ENCODE assay signal across 11 cellular contexts in genomic region chr14:103543140-103543539, GRCh38. TPM values are rescaled to one million over a fixed set of nuclear protein-coding genes. Genes with fewer than 3 reads are reported as not detected.
DNase-seq lines count a peak whose midpoint lies in the region; ATAC-seq and TF ChIP-seq lines count a peak whose summit lies in the region.
"Had no signal": no experiment of that assay in that cellular context is flagged by ENCODE, and none has a peak within 500 bp of the region (broad histone marks: within the 10 kb centered on the region; RNA-seq: fewer than 3 reads in every experiment).

No MANE protein-coding gene starts in this region.

- CTCF ChIA-PET in activated naive CD4-positive, alpha-beta T cell treated with anti-CD3 and anti-CD28 coated beads for 36 hours (lab: Charles Lee): interaction anchor here (2.4 kb wide), 1 partner anchor 24 kb away, joined by 6 read pairs; no protein-coding TSS in a partner anchor

- H3K9ac ChIP-seq in rectal smooth muscle tissue (ENCODE audit: low read length): no peak overlapping the region
- H3K9ac ChIP-seq: KMS-11 had no signal

- H3K4me3 Mint-ChIP-seq in activated naive CD4-positive, alpha-beta T cell treated with anti-CD3 and anti-CD28 coated beads for 36 hours: no peak overlapping the region
- H3K4me3 Mint-ChIP-seq: memory B cell had no signal

- H3K36me3 ChIP-seq in SJCRH30 (no peaks in the 10 kb centered on the region), rectal smooth muscle tissue (ENCODE audit: control insufficient read depth, insufficient read depth, low read length) (no peaks in the 10 kb centered on the region)

- no peaks in the 10 kb centered on the region for H3K9me3 Mint-ChIP-seq in activated naive CD4-positive, alpha-beta T cell treated with anti-CD3 and anti-CD28 coated beads for 36 hours
- H3K9me3 Mint-ChIP-seq: memory B cell had no signal

- H3K27me3 ChIP-seq in SJCRH30: no peaks in the 10 kb centered on the region
- no peaks in the 10 kb centered on the region for H3K27me3 ChIP-seq in right cardiac atrium (ENCODE audit: control insufficient read depth, insufficient read depth)
- H3K27me3 ChIP-seq in rectal smooth muscle tissue (ENCODE audit: control insufficient read depth, insufficient read depth, low read length): no peaks in the 10 kb centered on the region

- H3K4me1 ChIP-seq in SJCRH30 (peaks cover 47% of the 10 kb centered on the region), right cardiac atrium (ENCODE audit: control insufficient read depth, insufficient read depth, low read length) (no peaks in the 10 kb centered on the region), rectal smooth muscle tissue (ENCODE audit: control insufficient read depth, insufficient read depth, low read length) (peaks cover 68% of the 10 kb centered on the region)

- H3K27ac ChIP-seq in C4-2B (peak overlapping the region; percentile 58), SJCRH30 (peak overlapping the region; percentile 87), right cardiac atrium (ENCODE audit: low read length) (no peak overlapping the region), rectal smooth muscle tissue (ENCODE audit: low read depth, low read length) (peak overlapping the region; percentile 85)
- H3K27ac ChIP-seq: KMS-11 had no signal

- H3K36me3 Mint-ChIP-seq in activated naive CD4-positive, alpha-beta T cell treated with anti-CD3 and anti-CD28 coated beads for 36 hours (ENCODE audit: low read depth): no peaks in the 10 kb centered on the region
- H3K36me3 Mint-ChIP-seq: memory B cell had no signal

- H3K9me3 ChIP-seq in SJCRH30 (replicated peaks) (no peaks in the 10 kb centered on the region), right cardiac atrium (ENCODE audit: control insufficient read depth, low read length) (no peaks in the 10 kb centered on the region)

- H3K4me1 Mint-ChIP-seq in activated naive CD4-positive, alpha-beta T cell treated with anti-CD3 and anti-CD28 coated beads for 36 hours (ENCODE audit: low read depth): no peaks in the 10 kb centered on the region

- WGBS in right cardiac atrium: 68% methylated on average over 10 of the region's 10 CpGs

- H3K4me3 ChIP-seq in SJCRH30: peak overlapping the region; percentile 7; the same call in 1 of the 2 replicates
- H3K4me3 ChIP-seq in right cardiac atrium (ENCODE audit: low read length): no peak overlapping the region
- H3K4me3 ChIP-seq in rectal smooth muscle tissue (ENCODE audit: low read length): no peak overlapping the region
- H3K4me3 ChIP-seq: skin epidermis had no signal

- no peak overlapping the region for H3K27ac Mint-ChIP-seq in activated naive CD4-positive, alpha-beta T cell treated with anti-CD3 and anti-CD28 coated beads for 36 hours
- H3K27ac Mint-ChIP-seq: memory B cell had no signal

- DNase-seq in SJCRH30 (peak in 1 of 2 experiments; percentile 46), right cardiac atrium (peak; percentile 21 to 69 (median 60)), SK-N-DZ (ENCODE audit: low spot score) (no peak), HK-2 (ENCODE audit: unreplicated experiment) (no peak)
- DNase-seq in activated naive CD4-positive, alpha-beta T cell treated with anti-CD3 and anti-CD28 coated beads for 36 hours: no peak

- TF ChIP-seq CTCF in C4-2B (conservative IDR thresholded peaks at IDR 0.05): no peak

- ATAC-seq in right cardiac atrium: no peak
- no peak for ATAC-seq in GM18873 (IDR thresholded peaks at IDR 0.05; ENCODE audit: low FRiP score, unreplicated experiment)

- H3K27me3 Mint-ChIP-seq in activated naive CD4-positive, alpha-beta T cell treated with anti-CD3 and anti-CD28 coated beads for 36 hours (ENCODE audit: low read depth): peaks cover 2% of the 10 kb centered on the region

- intact Hi-C loops in right cardiac atrium (cut with DNase I): no loop called here
- intact Hi-C loops in activated naive CD4-positive, alpha-beta T cell treated with anti-CD3 and anti-CD28 coated beads for 36 hours (cut with micrococcal nuclease): no loop called here

RNA-seq across cellular contexts. Expression of gene TRMT61A, which starts 14.1 kb away (rescaled TPM):
- 18.1 and 18.7 TPM in 2 replicates for total RNA-seq in SJCRH30 (2014; rRNA removed; shearing (Covaris generic))
- 1 to 10 TPM; 4.8 to 6.9 (median 6.5) TPM for total RNA-seq in right cardiac atrium
- 6.2 TPM for polyA plus RNA-seq in right cardiac atrium
- total RNA-seq in activated naive CD4-positive, alpha-beta T cell treated with anti-CD3 and anti-CD28 coated beads for 36 hours: 1 to 10 TPM; 6.6 to 6.7 TPM
- 11.0 and 13.1 TPM in 2 replicates for polyA plus RNA-seq in SK-N-DZ (2014; cell fraction: cytosol; rRNA removed)
- 10.7 and 13.8 TPM in 2 replicates for polyA plus RNA-seq in SK-N-DZ (2014; cell fraction: nucleus; rRNA removed)

RNA-seq across cellular contexts. Expression of gene BAG5, which starts 19.3 kb away (rescaled TPM):
- 43.7 and 45.9 TPM in 2 replicates for total RNA-seq in SJCRH30 (2014; rRNA removed; shearing (Covaris generic))
- total RNA-seq in right cardiac atrium: 10 to 100 TPM; 18.9 to 23.6 (median 19.5) TPM
- 7.7 TPM for polyA plus RNA-seq in right cardiac atrium
- total RNA-seq in activated naive CD4-positive, alpha-beta T cell treated with anti-CD3 and anti-CD28 coated beads for 36 hours: 10 to 100 TPM; 15.5 to 16.6 TPM
- polyA plus RNA-seq in SK-N-DZ (2014; cell fraction: cytosol; rRNA removed): 10.6 and 12.5 TPM in 2 replicates
- 6.9 and 7.6 TPM in 2 replicates for polyA plus RNA-seq in SK-N-DZ (2014; cell fraction: nucleus; rRNA removed)

RNA-seq across cellular contexts. Expression of gene COA8, which starts 19.6 kb away (rescaled TPM):
- 43.0 and 47.2 TPM in 2 replicates for total RNA-seq in SJCRH30 (2014; rRNA removed; shearing (Covaris generic))
- 10 to 100 TPM; 33.8 to 43.5 (median 41.7) TPM for total RNA-seq in right cardiac atrium
- polyA plus RNA-seq in right cardiac atrium: 60.8 TPM
- 10 to 100 TPM; 36.8 to 48.4 TPM for total RNA-seq in activated naive CD4-positive, alpha-beta T cell treated with anti-CD3 and anti-CD28 coated beads for 36 hours
- 12.2 and 20.0 TPM in 2 replicates for polyA plus RNA-seq in SK-N-DZ (2014; cell fraction: cytosol; rRNA removed)
- 3.6 and 11.8 TPM in 2 replicates for polyA plus RNA-seq in SK-N-DZ (2014; cell fraction: nucleus; rRNA removed)

RNA-seq across cellular contexts. Expression of gene CKB, which starts 20.5 kb away (rescaled TPM):
- total RNA-seq in SJCRH30 (2014; rRNA removed; shearing (Covaris generic)): 66.4 and 84.4 TPM in 2 replicates
- 100 to 1,000 TPM; 478 to 697 (median 542) TPM for total RNA-seq in right cardiac atrium
- polyA plus RNA-seq in right cardiac atrium: 843 TPM
- 1 to 10 TPM; 3.8 to 4.9 TPM for total RNA-seq in activated naive CD4-positive, alpha-beta T cell treated with anti-CD3 and anti-CD28 coated beads for 36 hours
- 292 and 306 TPM in 2 replicates for polyA plus RNA-seq in SK-N-DZ (2014; cell fraction: cytosol; rRNA removed)
- polyA plus RNA-seq in SK-N-DZ (2014; cell fraction: nucleus; rRNA removed): 803 and 868 TPM in 2 replicates

Comparison
In these comparisons a context has a peak if more than half of its experiments do, and no peak if none do; other contexts are left out.
1. DNase-seq: peak in right cardiac atrium (3 of 3); none in activated naive CD4-positive, alpha-beta T cell treated with anti-CD3 and anti-CD28 coated beads for 36 hours (single experiment), SK-N-DZ (single experiment) and HK-2 (single experiment).